19 cellular contexts compared by ENCODE assay signal in the genomic region with DNA sequence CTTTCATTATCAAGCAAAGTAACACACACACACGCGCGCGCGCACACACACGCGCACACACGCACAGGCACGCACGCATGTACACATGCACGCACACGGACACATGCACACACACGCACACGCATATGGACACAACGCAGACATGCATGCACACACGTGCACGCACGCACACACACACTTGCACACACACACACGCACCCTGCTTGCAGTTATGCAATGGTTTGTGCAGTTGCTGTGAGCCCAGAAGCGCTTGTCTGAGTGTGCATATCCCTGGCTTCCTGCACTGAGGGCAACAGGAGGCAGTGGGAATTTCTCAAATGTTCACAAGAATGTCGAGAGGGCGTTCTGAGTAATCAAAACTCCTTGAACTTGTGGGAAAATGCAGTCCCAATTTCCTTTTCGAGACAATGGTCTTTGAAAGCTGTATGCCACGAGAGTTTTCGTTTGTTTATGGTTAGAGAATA. TPM values are rescaled to one million over a fixed set of nuclear protein-coding genes. Genes with fewer than 3 reads are reported as not detected.
DNase-seq lines count a peak whose midpoint lies in the region; ATAC-seq, FAIRE-seq and TF ChIP-seq lines count a peak whose summit lies in the region.
"Had no signal": no experiment of that assay in that cellular context is flagged by ENCODE, and none has a peak within 500 bp of the region (broad histone marks: within the 10 kb centered on the region; RNA-seq: fewer than 3 reads in every experiment).

No MANE protein-coding gene starts in this region.

- H3K23me2 ChIP-seq in H1 (ENCODE audit: low read depth, low read length) = no peaks in the 10 kb centered on the region

- no peak overlapping the region for H2AFZ ChIP-seq in H1 (ENCODE audit: low read length)
- H2AFZ ChIP-seq: GM23248 had no signal

- H3K36me3 ChIP-seq in heart right ventricle = no peaks in the 10 kb centered on the region
- H3K36me3 ChIP-seq in H1 (ENCODE audit: control insufficient read depth in 2 of 4, insufficient read depth in 4 of 4, low read length in 3 of 4) = no peaks in the 10 kb centered on the region
- H3K36me3 ChIP-seq in lower lobe of right lung = no peaks in the 10 kb centered on the region
- H3K36me3 ChIP-seq: uterus had no signal

- no peaks in the 10 kb centered on the region for H3K79me1 ChIP-seq in H1 (ENCODE audit: low read depth, low read length)

- H3K4me1 ChIP-seq in heart right ventricle = peaks cover 4 to 53% (median 24%) of the 10 kb centered on the region in 9 donors
- H3K4me1 ChIP-seq in H1 (replicated peaks in 1 of 4; ENCODE audit: control insufficient read depth in 3 of 4, insufficient read depth in 4 of 4, low read length in 3 of 4) = peaks cover 0 to 9% (median 5%) of the 10 kb centered on the region in 4 experiments; a peak in 5 of 7 replicates
- H3K4me1 ChIP-seq in lower lobe of right lung = peaks cover 39% of the 10 kb centered on the region

- intact Hi-C loops in heart right ventricle (cut with DNase I) = no loop called here
- intact Hi-C loops in cardiac septum (cut with DNase I) = no loop called here
- intact Hi-C loops in lower lobe of right lung (cut with DNase I) = no loop called here

- DNase-seq in heart right ventricle = no peak
- no peak for DNase-seq in cardiac septum (ENCODE audit: low spot score)
- DNase-seq in H1 (ENCODE audit: low read depth in 1 of 2, low spot score in 2 of 2) = no peak
- peak; percentile 46 for DNase-seq in lower lobe of right lung
- DNase-seq in urothelium cell line (ENCODE audit: low spot score) = no peak
- no peak for DNase-seq in SKM-1 treated with dmso at 0.1 percent for 144 hours (lab: John Stamatoyannopoulos, UW; ENCODE audit: unreplicated experiment)
- no peak for DNase-seq in NCI-H82 (lab: John Stamatoyannopoulos, UW)
- no peak for DNase-seq in SW480 (ENCODE audit: low spot score)
- DNase-seq: activated CD4-positive, CD25-positive, alpha-beta regulatory T cell treated with anti-CD3 and anti-CD28 coated beads, Interleukin-2, amount 50 U/mL, for 72 hours; cortex of kidney; DMS53; GM23248; hippocampal formation; NCI-H1436 treated with DMSO at 0.1 percent for 48 hours; NCI-H226; stimulated activated naive CD4-positive, alpha-beta T cell had no signal

- no peak overlapping the region for H2BK15ac ChIP-seq in H1 (ENCODE audit: low read length)

- no peak overlapping the region for H4K8ac ChIP-seq in H1 (ENCODE audit: extremely low read depth, insufficient read depth, low read length)

- peak in 4 of 8 donors; percentile 28 to 57 (median 52) for ATAC-seq in heart right ventricle
- peak in 1 of 2 donors; percentile 69 for ATAC-seq in lower lobe of right lung
- ATAC-seq: esophagus mucosa had no signal

- no peak overlapping the region for H4K5ac ChIP-seq in H1 (ENCODE audit: insufficient read length, low read depth, low read length)

- TF ChIP-seq RAD21 in H1 (IDR thresholded peaks at IDR 0.05 in 1 of 2, conservative IDR thresholded peaks at IDR 0.05 in 1 of 2; ENCODE audit: low read depth in 2 of 2, low read length in 2 of 2) = no peak

- H4K91ac ChIP-seq in H1 (replicated peaks; ENCODE audit: insufficient read length, low read length) = no peak overlapping the region

- no peak overlapping the region for H3K23ac ChIP-seq in H1 (ENCODE audit: insufficient read length)

- POLR2A ChIA-PET in H1 (lab: Charles Lee; ENCODE audit: partially characterized antibody) = interaction anchor here (1.0 to 2.5 kb wide), 3 partner anchors 11 to 59 kb away, joined by 3 to 10 read pairs (median 7); a partner anchor contains a TSS

- CTCF ChIA-PET in H1 (lab: Charles Lee; ENCODE audit: partially characterized antibody) = interaction anchor here (0.5 to 1.7 kb wide), 2 partner anchors 13 to 89 kb away, joined by 3 read pairs; no protein-coding TSS in a partner anchor

- H2AK5ac ChIP-seq in H1 (ENCODE audit: low read depth, low read length) = no peak overlapping the region

- 76 to 77% methylated on average over 25 of the region's 25 CpGs for WGBS in heart right ventricle, 2 donors
- 94% methylated on average over 25 of the region's 25 CpGs; no CpG with 5 or more reads in 1 of the 2 experiments for WGBS in H1 (ENCODE audit: extremely low coverage in 1 of 2, insufficient coverage in 1 of 2, insufficient read length in 1 of 2, insufficient replicate concordance in 2 of 2, low coverage in 1 of 2, low lambda C conversion rate in 2 of 2, missing lambda C conversion rate in 1 of 2), 2 experiments

- no peak overlapping the region for H3K18ac ChIP-seq in H1 (ENCODE audit: extremely low read depth, low read length)

- H3K4me3 ChIP-seq in heart right ventricle (no peak overlapping the region), H1 (ENCODE audit: extremely low read depth in 1 of 4, insufficient read depth in 2 of 4, low read depth in 3 of 4, low read length in 4 of 4) (no peak overlapping the region), lower lobe of right lung (no peak overlapping the region)
- H3K4me3 ChIP-seq: GM23248, uterus had no signal

- H2BK20ac ChIP-seq in H1 (ENCODE audit: low read length) = no peak overlapping the region

- no peak for TF ChIP-seq POLR2A in H1 (IDR thresholded peaks at IDR 0.05; ENCODE audit: control extremely low read depth in 1 of 2, low read depth in 2 of 2, low read length in 2 of 2)

- no peak overlapping the region for H3K9ac ChIP-seq in H1 (replicated peaks in 1 of 4; ENCODE audit: extremely low read depth in 1 of 4, low read depth in 3 of 4, low read length in 3 of 4)
- H3K9ac ChIP-seq: GM23248 had no signal

- FAIRE-seq in H1 (lab: Jason Lieb, UNC) = no peak
- peak; percentile 70 for FAIRE-seq in urothelium cell line (lab: Jason Lieb, UNC)
- FAIRE-seq: A204.1 had no signal

- H3K4ac ChIP-seq in H1 (replicated peaks; ENCODE audit: insufficient read length, low read depth, low read length) = no peak overlapping the region

- H3K56ac ChIP-seq in H1 (replicated peaks; ENCODE audit: insufficient read length, low read depth, low read length) = no peak overlapping the region

- no peaks in the 10 kb centered on the region for H3K27me3 ChIP-seq in heart right ventricle
- H3K27me3 ChIP-seq in H1 (replicated peaks in 1 of 4; ENCODE audit: control insufficient read depth in 3 of 4, extremely low read depth in 1 of 4, insufficient read depth in 3 of 4, low read length in 3 of 4) = no peaks in the 10 kb centered on the region
- H3K27me3 ChIP-seq in lower lobe of right lung (ENCODE audit: low read depth) = no peaks in the 10 kb centered on the region
- H3K27me3 ChIP-seq: uterus had no signal

- peaks cover 0 to 2% of the 10 kb centered on the region in 2 experiments for H4K20me1 ChIP-seq in H1 (replicated peaks in 1 of 2; ENCODE audit: control insufficient read depth in 1 of 2, insufficient read depth in 2 of 2, low read length in 2 of 2)

- no peak overlapping the region for H2BK5ac ChIP-seq in H1 (ENCODE audit: low read depth, low read length)

- H3K9me3 ChIP-seq in heart right ventricle (no peaks in the 10 kb centered on the region), H1 (ENCODE audit: insufficient read depth in 2 of 2, low read depth in 1 of 2, low read length in 1 of 2) (no peaks in the 10 kb centered on the region), lower lobe of right lung (no peaks in the 10 kb centered on the region)
- H3K9me3 ChIP-seq: uterus had no signal

- H3K4me2 ChIP-seq in H1 (ENCODE audit: insufficient read depth in 1 of 2, low read depth in 2 of 2, low read length in 2 of 2) = no peak overlapping the region

- no peak overlapping the region for H2BK120ac ChIP-seq in H1 (replicated peaks; ENCODE audit: low read depth, low read length)

- H2BK12ac ChIP-seq in H1 (ENCODE audit: low read depth, low read length) = peak overlapping the region; percentile 69; the same call in 1 of the 2 replicates

- no peak overlapping the region for H3K14ac ChIP-seq in H1 (ENCODE audit: insufficient read length)

- H3K27ac ChIP-seq in heart right ventricle (peak overlapping the region in 6 of 10 donors; percentile 25 to 74 (median 46)), H1 (ENCODE audit: low read depth, low read length) (no peak overlapping the region), lower lobe of right lung (peak overlapping the region; percentile 27)
- H3K27ac ChIP-seq: GM23248 had no signal

- TF ChIP-seq CTCF in heart right ventricle (IDR thresholded peaks at IDR 0.05) = no peak
- TF ChIP-seq CTCF in H1 (IDR thresholded peaks at IDR 0.05; ENCODE audit: control extremely low read depth in 1 of 3, insufficient read depth in 1 of 3, low read depth in 1 of 3, low read length in 3 of 3) = no peak
- TF ChIP-seq CTCF in lower lobe of right lung (IDR thresholded peaks at IDR 0.05) = no peak

- H3K79me2 ChIP-seq in H1 (ENCODE audit: control insufficient read depth in 1 of 2, insufficient read depth in 2 of 2, low read length in 2 of 2) = no peaks in the 10 kb centered on the region

- no peak for TF ChIP-seq EP300 in H1 (IDR thresholded peaks at IDR 0.05; ENCODE audit: borderline replicate concordance in 1 of 2, low read depth in 2 of 2, low read length in 2 of 2)

TF ChIP-seq in H1, 55 proteins besides CTCF, POLR2A, EP300 and RAD21 (continues in another document):
- no peak for TF ChIP-seq RNF2 (IDR thresholded peaks at IDR 0.05; ENCODE audit: borderline replicate concordance, low read depth, low read length, missing control alignments, poor library complexity, severe bottlenecking)
- TF ChIP-seq CEBPB (IDR thresholded peaks at IDR 0.05; ENCODE audit: low read depth, low read length) = no peak
- TF ChIP-seq RFX5 (IDR thresholded peaks at IDR 0.05; ENCODE audit: borderline replicate concordance, low read depth, low read length) = no peak
- TF ChIP-seq CHD2 (IDR thresholded peaks at IDR 0.05; ENCODE audit: low read length) = no peak
- TF ChIP-seq HDAC6 (IDR thresholded peaks at IDR 0.05; ENCODE audit: low read depth, low read length) = no peak
- TF ChIP-seq GTF2F1 (IDR thresholded peaks at IDR 0.05; ENCODE audit: borderline replicate concordance, low read depth, low read length) = no peak
- no peak for TF ChIP-seq POLR2AphosphoS5 (IDR thresholded peaks at IDR 0.05; ENCODE audit: low read depth, low read length)
- no peak for TF ChIP-seq SIX5 (IDR thresholded peaks at IDR 0.05; ENCODE audit: low read depth, low read length)
- TF ChIP-seq ASH2L (IDR thresholded peaks at IDR 0.05; ENCODE audit: low read length) = no peak

RNA-seq across cellular contexts. Expression of a gene that starts 41.6 kb away (rescaled TPM):
- total RNA-seq in heart right ventricle = 10 to 100 TPM; 41.0 to 98.5 (median 58.7) TPM
- polyA plus RNA-seq in heart right ventricle = 10 to 100 TPM; 73.7 to 88.4 TPM
- total RNA-seq in cardiac septum = 42.7 TPM
- total RNA-seq in H1 (2021; fragmentation: NEBNext Ultra II Directional; extraction: Animal tissue kit (Norgen Biotek cat#: 25700)) = 24.4 and 25.9 TPM in 2 replicates
- polyA plus RNA-seq in H1 (2011; rRNA removed) = 49.7 and 59.5 TPM in 2 replicates
- polyA plus RNA-seq in H1 (2011; cell fraction: cytosol; rRNA removed) = 41.5 TPM
- 100 TPM for polyA plus RNA-seq in H1 (2011; cell fraction: nucleus; rRNA removed)
- 29.4 to 34.3 TPM (median 31.5 TPM) in 4 replicates for polyA plus RNA-seq in H1 (2012, experiment 1 of 2)
- 38.2 TPM for polyA plus RNA-seq in H1 (2012, experiment 2 of 2)
- 18.4 TPM for polyA plus RNA-seq in H1 (2013, experiment 1 of 2)
- 18.3 TPM for polyA plus RNA-seq in H1 (2013, experiment 2 of 2)
- 54.4 and 66.5 TPM in 2 replicates for polyA minus RNA-seq in H1 (2011; rRNA and poly(A)+ RNA removed)
- polyA minus RNA-seq in H1 (2011; cell fraction: cytosol; rRNA and poly(A)+ RNA removed) = 24.7 TPM
- 105 TPM for polyA minus RNA-seq in H1 (2011; cell fraction: nucleus; rRNA and poly(A)+ RNA removed)
- total RNA-seq in lower lobe of right lung = 331 TPM
